In the genomic region with DNA sequence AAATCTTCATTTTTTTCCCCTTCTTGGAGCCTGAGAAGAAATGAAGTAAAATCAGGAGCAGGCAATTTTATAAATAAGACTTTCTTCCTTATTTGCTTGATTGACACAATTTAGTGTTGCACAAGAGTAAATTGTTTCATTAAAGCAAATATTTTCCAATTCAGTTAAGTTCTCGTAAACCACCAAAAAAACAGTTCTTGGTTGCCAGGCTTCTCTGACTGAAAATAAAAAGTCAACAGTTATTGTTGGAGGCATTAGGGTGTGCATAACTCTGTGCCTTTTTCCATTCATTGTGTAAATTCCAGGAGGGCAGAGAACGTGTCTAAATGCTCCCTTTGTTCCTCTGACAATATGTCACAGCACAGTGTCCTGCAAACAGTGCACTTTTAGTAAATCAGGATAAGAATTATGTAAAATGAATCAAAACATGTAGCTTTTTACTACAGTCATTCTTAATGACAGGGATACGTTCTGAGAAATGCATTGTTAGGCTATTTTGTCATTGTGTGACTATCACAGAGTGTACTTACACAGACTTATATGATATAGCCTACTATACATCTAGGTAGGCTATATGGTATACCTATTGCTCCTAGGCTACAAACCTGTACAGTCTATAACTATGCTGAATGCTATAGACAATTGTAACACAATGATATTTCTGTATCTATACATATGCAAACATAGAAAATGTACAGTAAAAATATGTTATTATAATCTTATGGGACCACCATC, we compare ENCODE assay signal across 1 cellular context.
TF ChIP-seq lines count a peak whose summit lies in the region.

A gene (minus strand): TSS at position 47 of the 735 bp plus-strand sequence. CDS start 37 bp downstream, at position 10.

TF ChIP-seq in H1, 55 proteins besides CTCF, POLR2A, EP300 and RAD21 (continued from another document):
- TF ChIP-seq, protein P1, sequence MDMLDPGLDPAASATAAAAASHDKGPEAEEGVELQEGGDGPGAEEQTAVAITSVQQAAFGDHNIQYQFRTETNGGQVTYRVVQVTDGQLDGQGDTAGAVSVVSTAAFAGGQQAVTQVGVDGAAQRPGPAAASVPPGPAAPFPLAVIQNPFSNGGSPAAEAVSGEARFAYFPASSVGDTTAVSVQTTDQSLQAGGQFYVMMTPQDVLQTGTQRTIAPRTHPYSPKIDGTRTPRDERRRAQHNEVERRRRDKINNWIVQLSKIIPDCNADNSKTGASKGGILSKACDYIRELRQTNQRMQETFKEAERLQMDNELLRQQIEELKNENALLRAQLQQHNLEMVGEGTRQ (IDR thresholded peaks at IDR 0.05; ENCODE audit: low read length): no peak
- no peak for TF ChIP-seq CTBP2 (IDR thresholded peaks at IDR 0.05; ENCODE audit: borderline replicate concordance, insufficient read depth, insufficient read length, low read length)
- no peak for TF ChIP-seq CREB1 (IDR thresholded peaks at IDR 0.05)
- no peak for TF ChIP-seq NANOG (IDR thresholded peaks at IDR 0.05; ENCODE audit: insufficient read depth, low read depth, low read length, poor library complexity, severe bottlenecking)
- no peak for TF ChIP-seq SAP30 (IDR thresholded peaks at IDR 0.05; ENCODE audit: insufficient read depth, insufficient replicate concordance, low read length)
